ENCODE assay signal across 10 cellular contexts in the genomic region with DNA sequence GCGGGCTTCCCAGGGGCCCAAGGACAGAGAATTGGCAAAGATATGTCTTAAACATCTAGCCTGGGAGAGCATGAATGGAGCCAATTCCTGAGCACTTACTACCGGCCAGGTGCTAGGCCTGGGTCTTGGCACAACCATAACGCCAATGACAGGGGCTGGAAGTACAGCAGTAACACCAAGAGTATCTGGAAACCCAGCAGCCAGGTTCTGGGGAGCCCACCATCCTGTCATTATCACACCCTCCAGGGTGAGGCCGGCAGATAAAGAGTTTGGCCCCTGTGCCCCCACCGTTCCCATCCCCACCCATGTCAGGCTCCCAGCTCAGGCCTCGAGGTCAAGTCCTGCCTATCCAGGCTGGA. TPM values are rescaled to one million over a fixed set of nuclear protein-coding genes. Genes with fewer than 3 reads are reported as not detected.
A peak's percentile ranks its signal among the peaks of the same experiment; 100 is the strongest.
DNase-seq lines count a peak whose midpoint lies in the region; ATAC-seq and TF ChIP-seq lines count a peak whose summit lies in the region.
"Had no signal": no experiment of that assay in that cellular context is flagged by ENCODE, and none has a peak within 500 bp of the region (broad histone marks: within the 10 kb centered on the region; RNA-seq: fewer than 3 reads in every experiment).

No MANE protein-coding gene starts in this region.

- intact Hi-C loops in CD14-positive monocyte (cut with micrococcal nuclease): no loop called here
- intact Hi-C loops in natural killer cell (cut with micrococcal nuclease): loop anchor here (1.0 to 5.0 kb wide), 2 partner anchors 9 to 1672 kb away; no protein-coding TSS in a partner anchor

- H3K4me1 ChIP-seq in GM23338 (ENCODE audit: insufficient read depth): peaks cover 34% of the 10 kb centered on the region

- H2AFZ ChIP-seq in GM23338: no peak overlapping the region

- peaks cover 22% of the 10 kb centered on the region for H3K27me3 ChIP-seq in GM23338 (ENCODE audit: insufficient read depth)
- H3K27me3 ChIP-seq: testis had no signal

- ATAC-seq in GM23338 (no peak), natural killer cell (no peak), HG03460 (IDR thresholded peaks at IDR 0.05; ENCODE audit: unreplicated experiment) (no peak), HG02588 (IDR thresholded peaks at IDR 0.05; ENCODE audit: unreplicated experiment) (no peak)
- no peak for ATAC-seq in activated naive CD4-positive, alpha-beta T cell treated with anti-CD3 and anti-CD28 coated beads, Interleukin-2, amount 50 U/mL, for 72 hours

- peaks cover 10% of the 10 kb centered on the region; the same call in 1 of the 2 replicates for H3F3A ChIP-seq in GM23338 (replicated peaks; ENCODE audit: low read depth)

- no peak overlapping the region for H3K27ac ChIP-seq in GM23338 (ENCODE audit: low read depth)
- H3K27ac ChIP-seq: testis had no signal

- no peak for DNase-seq in CD14-positive monocyte (ENCODE audit: low spot score)
- no peak for DNase-seq in GM23338 (ENCODE audit: low spot score)
- DNase-seq in activated naive CD4-positive, alpha-beta T cell treated with anti-CD3 and anti-CD28 coated beads, Interleukin-2, amount 50 U/mL, for 72 hours (ENCODE audit: low spot score in 2 of 2): no peak
- no peak for DNase-seq in natural killer cell
- no peak for DNase-seq in hippocampal formation (lab: John Stamatoyannopoulos, UW)
- no peak for DNase-seq in NCI-H345 treated with DMSO at 0.1 percent for 48 hours (lab: John Stamatoyannopoulos, UW; ENCODE audit: unreplicated experiment)
- DNase-seq: testis had no signal

- H3K27me3 Mint-ChIP-seq in CD14-positive monocyte (ENCODE audit: low read depth in 3 of 3): no peaks in the 10 kb centered on the region
- H3K27me3 Mint-ChIP-seq in GM23338 (ENCODE audit: insufficient read depth, low read depth, poor library complexity): peaks cover 35% of the 10 kb centered on the region
- H3K27me3 Mint-ChIP-seq in natural killer cell (ENCODE audit: low read depth in 2 of 2): no peaks in the 10 kb centered on the region

- peaks cover 68% of the 10 kb centered on the region for H3K4me1 Mint-ChIP-seq in CD14-positive monocyte
- peaks cover 24% of the 10 kb centered on the region for H3K4me1 Mint-ChIP-seq in GM23338
- H3K4me1 Mint-ChIP-seq in natural killer cell: peaks cover 47 to 69% of the 10 kb centered on the region in 2 donors

- peak overlapping the region; percentile 29; the same call in 1 of the 2 replicates for H3K4me2 ChIP-seq in GM23338

- peak overlapping the region; percentile 49 to 94 for H3K4me3 Mint-ChIP-seq in CD14-positive monocyte
- H3K4me3 Mint-ChIP-seq in GM23338: no peak overlapping the region; the same call in 2 of the 3 replicates
- peak overlapping the region; percentile 93 for H3K4me3 Mint-ChIP-seq in natural killer cell

- no peaks in the 10 kb centered on the region for H3K9me3 Mint-ChIP-seq in CD14-positive monocyte
- H3K9me3 Mint-ChIP-seq in GM23338: no peaks in the 10 kb centered on the region
- H3K9me3 Mint-ChIP-seq in activated naive CD4-positive, alpha-beta T cell treated with anti-CD3 and anti-CD28 coated beads, Interleukin-2, amount 50 U/mL, for 72 hours: no peaks in the 10 kb centered on the region
- H3K9me3 Mint-ChIP-seq in natural killer cell: no peaks in the 10 kb centered on the region

- H3K27ac Mint-ChIP-seq in CD14-positive monocyte (peak overlapping the region; percentile 85 to 95 (median 93)), GM23338 (no peak overlapping the region), natural killer cell (peak overlapping the region; percentile 88 to 99)
- peak overlapping the region; percentile 40 to 95 for H3K27ac Mint-ChIP-seq in activated naive CD4-positive, alpha-beta T cell treated with anti-CD3 and anti-CD28 coated beads, Interleukin-2, amount 50 U/mL, for 72 hours

- TF ChIP-seq CTCF in CD14-positive monocyte (IDR thresholded peaks at IDR 0.05) (no peak), GM23338 (conservative IDR thresholded peaks at IDR 0.05; ENCODE audit: low read depth in 2 of 2) (no peak), natural killer cell (IDR thresholded peaks at IDR 0.05) (no peak)

- 0 out of 2 replicates have a peak, but pooled peaks cover 5% of the 10 kb centered on the region for H3K79me2 ChIP-seq in GM23338 (replicated peaks; ENCODE audit: insufficient read depth)

- peak overlapping the region; percentile 63; the same call in 1 of the 2 replicates for H3K4me3 ChIP-seq in GM23338
- H3K4me3 ChIP-seq: testis had no signal

- H3K36me3 Mint-ChIP-seq in CD14-positive monocyte (peaks cover 23 to 27% of the 10 kb centered on the region in 2 donors), GM23338 (ENCODE audit: low read depth) (peaks cover 2% of the 10 kb centered on the region; the same call in 1 of the 3 replicates), natural killer cell (no peaks in the 10 kb centered on the region)
- peaks cover 21 to 27% of the 10 kb centered on the region in 2 donors for H3K36me3 Mint-ChIP-seq in activated naive CD4-positive, alpha-beta T cell treated with anti-CD3 and anti-CD28 coated beads, Interleukin-2, amount 50 U/mL, for 72 hours

- H4K20me1 ChIP-seq in GM23338 (replicated peaks; ENCODE audit: insufficient read depth): no peaks in the 10 kb centered on the region

- no peaks in the 10 kb centered on the region for H3K9me2 ChIP-seq in GM23338 (ENCODE audit: insufficient read depth)

- H3K36me3 ChIP-seq in GM23338 (ENCODE audit: insufficient read depth): no peaks in the 10 kb centered on the region

TF ChIP-seq in GM23338, 12 proteins besides CTCF, POLR2A, EP300 and RAD21 (continues in another document):
- no peak for TF ChIP-seq EZH2phosphoT487 (IDR thresholded peaks at IDR 0.05; ENCODE audit: unreplicated experiment)

RNA-seq across cellular contexts. Expression of gene TMC8, which starts 0.5 kb away (rescaled TPM):
- polyA plus RNA-seq in CD14-positive monocyte (10 to 100 TPM; 13.3 to 15.1 TPM), GM23338 (2016; fragmentation: Nextera tagmentation; extraction: Ambion mirVana) (1.3 and 1.8 TPM in 2 replicates)
- total RNA-seq in GM23338 (2014; rRNA removed; shearing (Covaris generic)): 1.2 and 2.2 TPM in 2 replicates
- total RNA-seq in activated naive CD4-positive, alpha-beta T cell treated with anti-CD3 and anti-CD28 coated beads, Interleukin-2, amount 50 U/mL, for 72 hours: 100 to 1,000 TPM; 165 to 187 TPM
- 100 to 1,000 TPM; 401 to 551 (median 435) TPM for total RNA-seq in natural killer cell
- total RNA-seq: Daoy had no signal

RNA-seq across cellular contexts. Expression of gene TMC6, which starts 1.5 kb away (rescaled TPM):
- 10 to 100 TPM; 60.1 to 79.2 TPM for polyA plus RNA-seq in CD14-positive monocyte
- 56.7 and 72.2 TPM in 2 replicates for total RNA-seq in GM23338 (2014; rRNA removed; shearing (Covaris generic))
- 50.0 and 53.3 TPM in 2 replicates for polyA plus RNA-seq in GM23338 (2016; fragmentation: Nextera tagmentation; extraction: Ambion mirVana)
- 100 to 1,000 TPM; 165 to 233 TPM for total RNA-seq in activated naive CD4-positive, alpha-beta T cell treated with anti-CD3 and anti-CD28 coated beads, Interleukin-2, amount 50 U/mL, for 72 hours
- 100 to 1,000 TPM; 653 to 825 (median 687) TPM for total RNA-seq in natural killer cell

RNA-seq across cellular contexts. Expression of gene C17orf99, which starts 16.1 kb away (rescaled TPM):
- polyA plus RNA-seq in CD14-positive monocyte (not detected), GM23338 (2016; fragmentation: Nextera tagmentation; extraction: Ambion mirVana) (not detected in 2 replicates)
- total RNA-seq in GM23338 (2014; rRNA removed; shearing (Covaris generic)): not detected in 2 replicates
- not detected for total RNA-seq in activated naive CD4-positive, alpha-beta T cell treated with anti-CD3 and anti-CD28 coated beads, Interleukin-2, amount 50 U/mL, for 72 hours
- not detected for total RNA-seq in natural killer cell
- total RNA-seq: Daoy had no signal

RNA-seq across cellular contexts. Expression of gene SYNGR2, which starts 38.3 kb away (rescaled TPM):
- polyA plus RNA-seq in CD14-positive monocyte (100 to 1,000 TPM; 350 to 402 TPM), GM23338 (2016; fragmentation: Nextera tagmentation; extraction: Ambion mirVana) (43.1 and 46.9 TPM in 2 replicates)
- 33.0 and 61.6 TPM in 2 replicates for total RNA-seq in GM23338 (2014; rRNA removed; shearing (Covaris generic))
- 10 to 100 TPM; 84.0 to 92.7 TPM for total RNA-seq in activated naive CD4-positive, alpha-beta T cell treated with anti-CD3 and anti-CD28 coated beads, Interleukin-2, amount 50 U/mL, for 72 hours
- 10 to 100 TPM; 41.2 to 62.1 (median 43.5) TPM for total RNA-seq in natural killer cell

RNA-seq across cellular contexts. Expression of gene TK1, which starts 56.8 kb away (rescaled TPM):
- polyA plus RNA-seq in CD14-positive monocyte: 1 to 10 TPM; 1.4 to 2.0 TPM
- total RNA-seq in GM23338 (2014; rRNA removed; shearing (Covaris generic)): 83.7 and 84.4 TPM in 2 replicates
- 74.5 and 74.6 TPM in 2 replicates for polyA plus RNA-seq in GM23338 (2016; fragmentation: Nextera tagmentation; extraction: Ambion mirVana)
- total RNA-seq in activated naive CD4-positive, alpha-beta T cell treated with anti-CD3 and anti-CD28 coated beads, Interleukin-2, amount 50 U/mL, for 72 hours: 100 to 1,000 TPM; 129 to 234 TPM
- 1 to 10 TPM; 2.1 to 5.1 (median 3.9) TPM for total RNA-seq in natural killer cell

Comparison
In these comparisons a context has a peak if more than half of its experiments do, and no peak if none do; other contexts are left out.
1. RNA of gene TMC8, which starts 0.5 kb away (total RNA-seq): 401 to 551 TPM in natural killer cell and 165 to 187 TPM in activated naive CD4-positive, alpha-beta T cell treated with anti-CD3 and anti-CD28 coated beads, Interleukin-2, amount 50 U/mL, for 72 hours; 1.2 to 2.2 TPM in GM23338; every median in the first group is over 10 times any median in the second.